15 cellular contexts compared by ENCODE assay signal in genomic region chr4:7985891-7986441, GRCh38. TPM values are rescaled to one million over a fixed set of nuclear protein-coding genes. Genes with fewer than 3 reads are reported as not detected.
DNase-seq lines count a peak whose midpoint lies in the region; ATAC-seq and TF ChIP-seq lines count a peak whose summit lies in the region.
"Had no signal": no experiment of that assay in that cellular context is flagged by ENCODE, and none has a peak within 500 bp of the region (broad histone marks: within the 10 kb centered on the region; RNA-seq: fewer than 3 reads in every experiment).

No MANE protein-coding gene starts in this region.

- H3K4me1 ChIP-seq in right atrium auricular region (peaks cover 0 to 16% of the 10 kb centered on the region in 2 donors), right lobe of liver (no peaks in the 10 kb centered on the region), thyroid gland (peaks cover 12 to 14% of the 10 kb centered on the region in 2 donors)
- H3K4me1 ChIP-seq: adrenal gland had no signal

- H3K4me3 Mint-ChIP-seq in effector memory CD8-positive, alpha-beta T cell, result peak overlapping the region; percentile 43 to 60

- peaks cover 0 to 9% of the 10 kb centered on the region in 2 donors for H3K27me3 Mint-ChIP-seq in effector memory CD8-positive, alpha-beta T cell

- no peaks in the 10 kb centered on the region for H3K36me3 ChIP-seq in right atrium auricular region
- H3K36me3 ChIP-seq in right lobe of liver, result no peaks in the 10 kb centered on the region
- H3K36me3 ChIP-seq in thyroid gland, result no peaks in the 10 kb centered on the region
- H3K36me3 ChIP-seq: adrenal gland had no signal

- DNase-seq in Right ventricle myocardium superior (peak; percentile 42), right atrium auricular region (ENCODE audit: low spot score) (no peak), right lobe of liver (no peak), thyroid gland (peak; percentile 56 to 73), NCI-H82 treated with DMSO at 0.1 percent for 48 hours (lab: John Stamatoyannopoulos, UW; ENCODE audit: unreplicated experiment) (no peak), D341Med (ENCODE audit: low spot score) (no peak)
- no peak for DNase-seq in effector memory CD8-positive, alpha-beta T cell
- DNase-seq: activated CD4-positive, alpha-beta T cell treated with anti-CD3 and anti-CD28 coated beads, Interleukin-2, amount 50 U/mL, for 48 hours; AML-193; NCI-H2081; stimulated activated CD4-positive, alpha-beta T cell treated with anti-CD3 and anti-CD28 coated beads, Interleukin-15, amount 100 ng/mL, for 24 hours; stimulated activated CD8-positive, alpha-beta memory T cell treated with anti-CD3 and anti-CD28 coated beads, Interleukin-4, amount 100 ng/mL, for 48 hours; T-helper 1 cell had no signal

- H3K4me3 ChIP-seq in right atrium auricular region, result no peak overlapping the region
- no peak overlapping the region for H3K4me3 ChIP-seq in right lobe of liver
- no peak overlapping the region for H3K4me3 ChIP-seq in thyroid gland (replicated peaks in 1 of 3)
- H3K4me3 ChIP-seq: adrenal gland had no signal

- ATAC-seq in Right ventricle myocardium superior (ENCODE audit: poor library complexity) (peak; percentile 15), right lobe of liver (peak; percentile 53 to 68 (median 58)), GM18909 (IDR thresholded peaks at IDR 0.05; ENCODE audit: poor library complexity, unreplicated experiment) (no peak)
- ATAC-seq in effector memory CD8-positive, alpha-beta T cell (replicated peaks), result no peak

- no peaks in the 10 kb centered on the region for H3K36me3 Mint-ChIP-seq in effector memory CD8-positive, alpha-beta T cell (ENCODE audit: insufficient read depth)

- H3K27me3 ChIP-seq in right atrium auricular region, result no peaks in the 10 kb centered on the region
- no peaks in the 10 kb centered on the region for H3K27me3 ChIP-seq in right lobe of liver
- H3K27me3 ChIP-seq in thyroid gland, result no peaks in the 10 kb centered on the region
- H3K27me3 ChIP-seq: adrenal gland had no signal

- H3K27ac Mint-ChIP-seq in effector memory CD8-positive, alpha-beta T cell, result no peak overlapping the region

- WGBS in right lobe of liver (ENCODE audit: insufficient coverage, low coverage, low lambda C conversion rate, missing lambda C conversion rate), result 12% methylated on average over 12 of the region's 21 CpGs
- 14 to 20% methylated on average over 13 to 21 of the region's 21 CpGs for WGBS in thyroid gland, 2 donors

- H3K9me3 ChIP-seq in right atrium auricular region, result no peaks in the 10 kb centered on the region
- no peaks in the 10 kb centered on the region for H3K9me3 ChIP-seq in right lobe of liver
- H3K9me3 ChIP-seq in thyroid gland, result no peaks in the 10 kb centered on the region
- H3K9me3 ChIP-seq: adrenal gland had no signal

- H3K4me1 Mint-ChIP-seq in effector memory CD8-positive, alpha-beta T cell (ENCODE audit: low read depth in 2 of 2), result peaks cover 0 to 10% of the 10 kb centered on the region in 2 donors

- TF ChIP-seq POLR2A in right lobe of liver (IDR thresholded peaks at IDR 0.05) (no peak), thyroid gland (IDR thresholded peaks at IDR 0.05) (no peak)

- H3K27ac ChIP-seq in right atrium auricular region (no peak overlapping the region), right lobe of liver (no peak overlapping the region), thyroid gland (peak overlapping the region; percentile 19 to 64 (median 24))

- no peaks in the 10 kb centered on the region for H3K9me3 Mint-ChIP-seq in effector memory CD8-positive, alpha-beta T cell

- intact Hi-C loops in Right ventricle myocardium superior (cut with DNase I), result no loop called here
- intact Hi-C loops in right lobe of liver (cut with DNase I), result loop anchor here in 1 of 2 donors (5.0 kb wide), 1 partner anchor 184 kb away; no protein-coding TSS in a partner anchor
- intact Hi-C loops in thyroid gland (cut with DNase I), result loop anchor here (5.0 kb wide), 1 partner anchor 184 kb away; no protein-coding TSS in a partner anchor

- TF ChIP-seq CTCF in right atrium auricular region (IDR thresholded peaks at IDR 0.05), result no peak
- no peak for TF ChIP-seq CTCF in right lobe of liver (IDR thresholded peaks at IDR 0.05)
- TF ChIP-seq CTCF in thyroid gland (IDR thresholded peaks at IDR 0.05), result no peak

RNA-seq across cellular contexts. Expression of gene AFAP1, which starts 46.3 kb away (rescaled TPM):
- total RNA-seq in Right ventricle myocardium superior, result 6.2 TPM
- 10 to 100 TPM; 16.2 to 27.2 TPM for total RNA-seq in right atrium auricular region
- total RNA-seq in right lobe of liver, result 1 to 10 TPM in 5 of 6 experiments, under 1 TPM in 1; 0.95 to 3.1 (median 1.9) TPM
- total RNA-seq in thyroid gland, result 10 to 100 TPM; 12.3 to 33.3 (median 26.2) TPM

Comparison
In these comparisons a context has a peak if more than half of its experiments do, and no peak if none do; other contexts are left out.
1. DNase-seq: peak in Right ventricle myocardium superior (single experiment) and thyroid gland (2 of 2); none in right atrium auricular region (single experiment), effector memory CD8-positive, alpha-beta T cell (0 of 3), right lobe of liver (0 of 3), NCI-H82 treated with DMSO at 0.1 percent for 48 hours (single experiment) and D341Med (single experiment).
2. ATAC-seq: peak in Right ventricle myocardium superior (single experiment) and right lobe of liver (4 of 4); none in effector memory CD8-positive, alpha-beta T cell (single experiment) and GM18909 (single experiment).
3. H3K27ac ChIP-seq: peak in thyroid gland (3 of 3); none in right atrium auricular region (0 of 2) and right lobe of liver (0 of 3).